In genomic region chr1:145999321-146000024, GRCh38 we compare ENCODE assay signal across 8 cellular contexts.
DNase-seq lines count a peak whose midpoint lies in the region; ATAC-seq, FAIRE-seq and TF ChIP-seq lines count a peak whose summit lies in the region.

No MANE protein-coding gene starts in this region.

- no peak for FAIRE-seq in RCC 7860 (lab: Jason Lieb, UNC)

- H3K4me3 ChIP-seq in coronary artery, result peak overlapping the region; percentile 97

- H3K9me3 Mint-ChIP-seq in nephron progenitor cell, result peaks cover 5% of the 10 kb centered on the region

- DNase-seq in DMS153 (lab: John Stamatoyannopoulos, UW), result peak; percentile 88
- peak; percentile 37 for DNase-seq in NCI-H510A (lab: John Stamatoyannopoulos, UW)
- peak; percentile 68 for DNase-seq in coronary artery (ENCODE audit: low spot score)
- DNase-seq in nephron progenitor cell, result no peak
- no peak for DNase-seq in RCC 7860 (ENCODE audit: low spot score)
- no peak for DNase-seq in NCI-H1048 (lab: John Stamatoyannopoulos, UW)

- no peak for ATAC-seq in GM18868 (IDR thresholded peaks at IDR 0.05; ENCODE audit: unreplicated experiment)
- ATAC-seq in HG03460 (IDR thresholded peaks at IDR 0.05; ENCODE audit: unreplicated experiment), result no peak

- H3K4me1 Mint-ChIP-seq in nephron progenitor cell, result peaks cover 46% of the 10 kb centered on the region

- peaks cover 3% of the 10 kb centered on the region for H3K27me3 Mint-ChIP-seq in nephron progenitor cell (ENCODE audit: low read depth, poor library complexity)

- TF ChIP-seq CTCF in coronary artery (IDR thresholded peaks at IDR 0.05) (no peak), nephron progenitor cell (IDR thresholded peaks at IDR 0.05) (no peak)

- H3K27ac Mint-ChIP-seq in nephron progenitor cell, result peak overlapping the region; percentile 85

- peak overlapping the region; percentile 71 for H3K4me3 Mint-ChIP-seq in nephron progenitor cell

- peak overlapping the region; percentile 91 to 99 for H3K27ac ChIP-seq in coronary artery

- peaks cover 21% of the 10 kb centered on the region for H3K36me3 Mint-ChIP-seq in nephron progenitor cell (ENCODE audit: low read depth)

Comparison
In these comparisons a context has a peak if more than half of its experiments do, and no peak if none do; other contexts are left out.
1. DNase-seq: peak in DMS153 (single experiment), NCI-H510A (single experiment) and coronary artery (single experiment); none in nephron progenitor cell (single experiment), RCC 7860 (single experiment) and NCI-H1048 (single experiment).